ENCODE assay signal across 14 cellular contexts in genomic region chr1:206931709-206932108, GRCh38. TPM values are rescaled to one million over a fixed set of nuclear protein-coding genes. Genes with fewer than 3 reads are reported as not detected.
A peak's percentile ranks its signal among the peaks of the same experiment; 100 is the strongest.
DNase-seq lines count a peak whose midpoint lies in the region; ATAC-seq and TF ChIP-seq lines count a peak whose summit lies in the region.
"Had no signal": no experiment of that assay in that cellular context is flagged by ENCODE, and none has a peak within 500 bp of the region (broad histone marks: within the 10 kb centered on the region; RNA-seq: fewer than 3 reads in every experiment).

No MANE protein-coding gene starts in this region.

- H3K4me2 ChIP-seq in GM23338, result no peak overlapping the region

- no peaks in the 10 kb centered on the region for H3K36me3 Mint-ChIP-seq in CD8-positive, alpha-beta memory T cell
- H3K36me3 Mint-ChIP-seq in GM23338 (ENCODE audit: low read depth), result no peaks in the 10 kb centered on the region
- H3K36me3 Mint-ChIP-seq in activated naive CD8-positive, alpha-beta T cell treated with anti-CD3 and anti-CD28 coated beads, Interleukin-2, amount 10 ng/mL, durations not matched to agents 7 days and 5 days, result no peaks in the 10 kb centered on the region
- no peaks in the 10 kb centered on the region for H3K36me3 Mint-ChIP-seq in naive thymus-derived CD4-positive, alpha-beta T cell
- no peaks in the 10 kb centered on the region for H3K36me3 Mint-ChIP-seq in activated T-helper 1 cell treated with anti-CD3 and anti-CD28 coated beads, Interleukin-12 subunit alpha, Interleukin-12 subunit beta, Interleukin-2, Interleukin-4 antibody, amounts not matched to agents 30 ng/mL and 10 ng/mL and 1 ng/mL, durations not matched to agents 14 hours and 24 hours and 36 hours (ENCODE audit: low read depth)

- peak overlapping the region; percentile 25 to 98 (median 48) for H3K27ac Mint-ChIP-seq in CD8-positive, alpha-beta memory T cell
- no peak overlapping the region for H3K27ac Mint-ChIP-seq in GM23338
- H3K27ac Mint-ChIP-seq in activated naive CD8-positive, alpha-beta T cell treated with anti-CD3 and anti-CD28 coated beads, Interleukin-2, amount 10 ng/mL, durations not matched to agents 7 days and 5 days, result peak overlapping the region; percentile 78
- peak overlapping the region in 7 of 9 donors; percentile 62 to 94 (median 89) for H3K27ac Mint-ChIP-seq in naive thymus-derived CD4-positive, alpha-beta T cell
- H3K27ac Mint-ChIP-seq in activated T-helper 1 cell treated with anti-CD3 and anti-CD28 coated beads, Interleukin-12 subunit alpha, Interleukin-12 subunit beta, Interleukin-2, Interleukin-4 antibody, amounts not matched to agents 30 ng/mL and 10 ng/mL and 1 ng/mL, durations not matched to agents 14 hours and 24 hours and 36 hours, result no peak overlapping the region
- H3K27ac Mint-ChIP-seq: T-helper 2 cell treated with Interferon-gamma antibody and Interleukin-4, amounts not matched to agents 5 μg/mL and 100 μg/mL, for 36 hours had no signal

- H3K9me3 ChIP-seq in CD8-positive, alpha-beta memory T cell (ENCODE audit: low read length), result no peaks in the 10 kb centered on the region
- H3K9me3 ChIP-seq in naive thymus-derived CD4-positive, alpha-beta T cell (ENCODE audit: control insufficient read depth in 2 of 3, low read length in 3 of 3), result no peaks in the 10 kb centered on the region

- H3K4me1 ChIP-seq in CD8-positive, alpha-beta memory T cell (ENCODE audit: insufficient read depth, low read length), result peaks cover 33% of the 10 kb centered on the region
- H3K4me1 ChIP-seq in GM23338 (ENCODE audit: insufficient read depth), result no peaks in the 10 kb centered on the region
- H3K4me1 ChIP-seq in naive thymus-derived CD4-positive, alpha-beta T cell (ENCODE audit: control insufficient read depth in 2 of 2, insufficient read depth in 2 of 2, low read length in 2 of 2), result peaks cover 17 to 32% of the 10 kb centered on the region in 2 donors

- no peak overlapping the region for H3K4me3 Mint-ChIP-seq in CD8-positive, alpha-beta memory T cell
- H3K4me3 Mint-ChIP-seq in GM23338, result no peak overlapping the region
- no peak overlapping the region for H3K4me3 Mint-ChIP-seq in activated naive CD8-positive, alpha-beta T cell treated with anti-CD3 and anti-CD28 coated beads, Interleukin-2, amount 10 ng/mL, durations not matched to agents 7 days and 5 days
- H3K4me3 Mint-ChIP-seq in naive thymus-derived CD4-positive, alpha-beta T cell, result peak overlapping the region in 1 of 10 donors; percentile 57
- H3K4me3 Mint-ChIP-seq in activated T-helper 1 cell treated with anti-CD3 and anti-CD28 coated beads, Interleukin-12 subunit alpha, Interleukin-12 subunit beta, Interleukin-2, Interleukin-4 antibody, amounts not matched to agents 30 ng/mL and 10 ng/mL and 1 ng/mL, durations not matched to agents 14 hours and 24 hours and 36 hours, result no peak overlapping the region
- H3K4me3 Mint-ChIP-seq: T-helper 2 cell treated with Interferon-gamma antibody and Interleukin-4, amounts not matched to agents 5 μg/mL and 100 μg/mL, for 36 hours had no signal

- peaks cover 38 to 51% (median 47%) of the 10 kb centered on the region in 3 donors for H3K4me1 Mint-ChIP-seq in CD8-positive, alpha-beta memory T cell
- no peaks in the 10 kb centered on the region for H3K4me1 Mint-ChIP-seq in GM23338
- peaks cover 30% of the 10 kb centered on the region for H3K4me1 Mint-ChIP-seq in activated naive CD8-positive, alpha-beta T cell treated with anti-CD3 and anti-CD28 coated beads, Interleukin-2, amount 10 ng/mL, durations not matched to agents 7 days and 5 days
- H3K4me1 Mint-ChIP-seq in naive thymus-derived CD4-positive, alpha-beta T cell, result peaks cover 25 to 64% (median 53%) of the 10 kb centered on the region in 7 donors
- H3K4me1 Mint-ChIP-seq in activated T-helper 1 cell treated with anti-CD3 and anti-CD28 coated beads, Interleukin-12 subunit alpha, Interleukin-12 subunit beta, Interleukin-2, Interleukin-4 antibody, amounts not matched to agents 30 ng/mL and 10 ng/mL and 1 ng/mL, durations not matched to agents 14 hours and 24 hours and 36 hours (ENCODE audit: low read depth), result peaks cover 29% of the 10 kb centered on the region

- TF ChIP-seq CTCF in GM23338 (conservative IDR thresholded peaks at IDR 0.05; ENCODE audit: low read depth in 2 of 2), result peak in 1 of 2 experiments; percentile 31; a peak in 2 of 4 replicates

- H3K9me2 ChIP-seq in GM23338 (ENCODE audit: insufficient read depth), result no peaks in the 10 kb centered on the region

- no peak overlapping the region for H2AFZ ChIP-seq in GM23338

- DNase-seq in CD8-positive, alpha-beta memory T cell, result no peak
- peak; percentile 62 for DNase-seq in GM23338 (ENCODE audit: low spot score)
- DNase-seq in activated naive CD8-positive, alpha-beta T cell treated with anti-CD3 and anti-CD28 coated beads, Interleukin-2, amount 10 ng/mL, durations not matched to agents 7 days and 5 days, result no peak
- DNase-seq in naive thymus-derived CD4-positive, alpha-beta T cell, result no peak
- DNase-seq in DMS153 (lab: John Stamatoyannopoulos, UW), result no peak
- no peak for DNase-seq in activated T-helper 1 cell treated with anti-CD3 and anti-CD28 coated beads, Interleukin-12 subunit alpha, Interleukin-12 subunit beta, Interleukin-2, Interleukin-4 antibody, amounts not matched to agents 30 ng/mL and 10 ng/mL and 1 ng/mL, durations not matched to agents 14 hours and 24 hours and 36 hours (ENCODE audit: low spot score)
- DNase-seq in A172 (ENCODE audit: low spot score), result no peak
- DNase-seq: DMS79 treated with DMSO at 0.1 percent for 48 hours, NCI-H1694 treated with DMSO at 0.1 percent for 48 hours had no signal

- ATAC-seq in GM23338 (peak; percentile 70), esophagus mucosa (no peak)
- no peak for ATAC-seq in activated naive CD8-positive, alpha-beta T cell treated with anti-CD3 and anti-CD28 coated beads, Interleukin-2, amount 10 ng/mL, durations not matched to agents 7 days and 5 days (ENCODE audit: low read depth)
- no peak for ATAC-seq in naive thymus-derived CD4-positive, alpha-beta T cell

- no peak overlapping the region for H3K4me3 ChIP-seq in CD8-positive, alpha-beta memory T cell (ENCODE audit: low read length)
- H3K4me3 ChIP-seq in GM23338, result no peak overlapping the region
- no peak overlapping the region for H3K4me3 ChIP-seq in naive thymus-derived CD4-positive, alpha-beta T cell (ENCODE audit: low read length)

- CTCF ChIA-PET in CD8-positive, alpha-beta memory T cell (lab: Charles Lee), result interaction anchor here (0.7 to 10.0 kb wide), 12 partner anchors 10 to 205 kb away, joined by 3 to 138 read pairs (median 8); partner anchors contain the start of genes FCMR and IL20
- CTCF ChIA-PET in naive thymus-derived CD4-positive, alpha-beta T cell (lab: Charles Lee), result interaction anchor here (0.6 to 19.1 kb wide), 15 partner anchors 11 to 206 kb away, joined by 3 to 343 read pairs (median 5); partner anchors contain the start of gene FCMR

- H3K27ac ChIP-seq in CD8-positive, alpha-beta memory T cell (ENCODE audit: low read depth, low read length), result no peak overlapping the region
- no peak overlapping the region for H3K27ac ChIP-seq in GM23338 (ENCODE audit: low read depth)
- no peak overlapping the region for H3K27ac ChIP-seq in naive thymus-derived CD4-positive, alpha-beta T cell (ENCODE audit: low read depth, low read length)

- intact Hi-C loops in naive thymus-derived CD4-positive, alpha-beta T cell (cut with micrococcal nuclease), result loop anchor here in 1 of 2 donors (2.0 kb wide), 1 partner anchor 75 kb away; no protein-coding TSS in a partner anchor
- intact Hi-C loops in activated T-helper 1 cell treated with anti-CD3 and anti-CD28 coated beads, Interleukin-12 subunit alpha, Interleukin-12 subunit beta, Interleukin-2, Interleukin-4 antibody, amounts not matched to agents 30 ng/mL and 10 ng/mL and 1 ng/mL, durations not matched to agents 14 hours and 24 hours and 36 hours (cut with micrococcal nuclease), result no loop called here

- no peaks in the 10 kb centered on the region for H3K36me3 ChIP-seq in CD8-positive, alpha-beta memory T cell (ENCODE audit: insufficient read depth, low read length)
- no peaks in the 10 kb centered on the region for H3K36me3 ChIP-seq in GM23338 (ENCODE audit: insufficient read depth)
- H3K36me3 ChIP-seq in naive thymus-derived CD4-positive, alpha-beta T cell (ENCODE audit: control insufficient read depth in 2 of 3, insufficient read depth in 3 of 3, low read length in 3 of 3), result no peaks in the 10 kb centered on the region

- peaks cover 0 to 2% of the 10 kb centered on the region in 2 donors for H3K27me3 Mint-ChIP-seq in CD8-positive, alpha-beta memory T cell
- H3K27me3 Mint-ChIP-seq in GM23338 (ENCODE audit: insufficient read depth, low read depth, poor library complexity), result peaks cover 2% of the 10 kb centered on the region
- H3K27me3 Mint-ChIP-seq in activated naive CD8-positive, alpha-beta T cell treated with anti-CD3 and anti-CD28 coated beads, Interleukin-2, amount 10 ng/mL, durations not matched to agents 7 days and 5 days, result no peaks in the 10 kb centered on the region
- H3K27me3 Mint-ChIP-seq in naive thymus-derived CD4-positive, alpha-beta T cell, result peaks cover 0 to 2% (median 0%) of the 10 kb centered on the region in 5 donors
- no peaks in the 10 kb centered on the region for H3K27me3 Mint-ChIP-seq in activated T-helper 1 cell treated with anti-CD3 and anti-CD28 coated beads, Interleukin-12 subunit alpha, Interleukin-12 subunit beta, Interleukin-2, Interleukin-4 antibody, amounts not matched to agents 30 ng/mL and 10 ng/mL and 1 ng/mL, durations not matched to agents 14 hours and 24 hours and 36 hours (ENCODE audit: insufficient read depth)

- no peaks in the 10 kb centered on the region for H3F3A ChIP-seq in GM23338 (replicated peaks; ENCODE audit: low read depth)

- POLR2A ChIA-PET in CD8-positive, alpha-beta memory T cell (lab: Charles Lee), result interaction anchor here (2.1 kb wide), 1 partner anchor 9 kb away, joined by 8 read pairs; the partner anchor contains the start of gene FCMR
- POLR2A ChIA-PET in activated naive CD8-positive, alpha-beta T cell treated with anti-CD3 and anti-CD28 coated beads, Interleukin-2, amount 10 ng/mL, durations not matched to agents 7 days and 5 days (lab: Charles Lee), result interaction anchor here (1.7 kb wide), 1 partner anchor 10 kb away, joined by 5 read pairs; the partner anchor contains the start of gene FCMR
- POLR2A ChIA-PET in naive thymus-derived CD4-positive, alpha-beta T cell (lab: Charles Lee), result interaction anchor here (0.9 to 13.2 kb wide), 7 partner anchors 14 to 166 kb away, joined by 3 to 323 read pairs (median 3); partner anchors contain the start of genes FCMR and IL20

- H4K20me1 ChIP-seq in GM23338 (replicated peaks; ENCODE audit: insufficient read depth), result no peaks in the 10 kb centered on the region

- no peaks in the 10 kb centered on the region for H3K79me2 ChIP-seq in GM23338 (replicated peaks; ENCODE audit: insufficient read depth)

- H3K9me3 Mint-ChIP-seq in CD8-positive, alpha-beta memory T cell, result no peaks in the 10 kb centered on the region
- H3K9me3 Mint-ChIP-seq in GM23338, result no peaks in the 10 kb centered on the region
- H3K9me3 Mint-ChIP-seq in activated naive CD8-positive, alpha-beta T cell treated with anti-CD3 and anti-CD28 coated beads, Interleukin-2, amount 10 ng/mL, durations not matched to agents 7 days and 5 days, result no peaks in the 10 kb centered on the region
- H3K9me3 Mint-ChIP-seq in naive thymus-derived CD4-positive, alpha-beta T cell, result no peaks in the 10 kb centered on the region
- H3K9me3 Mint-ChIP-seq in activated T-helper 1 cell treated with anti-CD3 and anti-CD28 coated beads, Interleukin-12 subunit alpha, Interleukin-12 subunit beta, Interleukin-2, Interleukin-4 antibody, amounts not matched to agents 30 ng/mL and 10 ng/mL and 1 ng/mL, durations not matched to agents 14 hours and 24 hours and 36 hours, result no peaks in the 10 kb centered on the region
- H3K9me3 Mint-ChIP-seq: T-helper 2 cell treated with Interferon-gamma antibody and Interleukin-4, amounts not matched to agents 5 μg/mL and 100 μg/mL, for 36 hours had no signal

- no peaks in the 10 kb centered on the region for H3K27me3 ChIP-seq in CD8-positive, alpha-beta memory T cell (ENCODE audit: insufficient read depth, low read length, poor library complexity, severe bottlenecking)
- no peaks in the 10 kb centered on the region for H3K27me3 ChIP-seq in GM23338 (ENCODE audit: insufficient read depth)
- no peaks in the 10 kb centered on the region for H3K27me3 ChIP-seq in naive thymus-derived CD4-positive, alpha-beta T cell (ENCODE audit: control insufficient read depth in 2 of 2, insufficient read depth in 2 of 2, low read length in 2 of 2)

RNA-seq across cellular contexts. Expression of gene FCMR, which starts 10.0 kb away (rescaled TPM):
- 10 to 100 TPM; 75.1 to 75.6 TPM for total RNA-seq in CD8-positive, alpha-beta memory T cell
- 574 TPM for polyA plus RNA-seq in CD8-positive, alpha-beta memory T cell
- total RNA-seq in GM23338 (2014; rRNA removed; shearing (Covaris generic)), result not detected in 2 replicates
- polyA plus RNA-seq in GM23338 (2016; fragmentation: Nextera tagmentation; extraction: Ambion mirVana), result 0.43 and 0.84 TPM in 2 replicates
- 100 to 1,000 TPM; 145 to 159 TPM for total RNA-seq in activated naive CD8-positive, alpha-beta T cell treated with anti-CD3 and anti-CD28 coated beads, Interleukin-2, amount 10 ng/mL, durations not matched to agents 7 days and 5 days
- 100 to 1,000 TPM; 103 to 943 (median 312) TPM for total RNA-seq in naive thymus-derived CD4-positive, alpha-beta T cell
- polyA plus RNA-seq in naive thymus-derived CD4-positive, alpha-beta T cell, result 100 to 1,000 TPM; 803 to 998 TPM
- total RNA-seq in esophagus mucosa, result 2.9 TPM
- total RNA-seq in activated T-helper 1 cell treated with anti-CD3 and anti-CD28 coated beads, Interleukin-12 subunit alpha, Interleukin-12 subunit beta, Interleukin-2, Interleukin-4 antibody, amounts not matched to agents 30 ng/mL and 10 ng/mL and 1 ng/mL, durations not matched to agents 14 hours and 24 hours and 36 hours, result 24.5 and 27.9 TPM in 2 replicates
- 3.6 and 4.0 TPM in 2 replicates for total RNA-seq in A172 (2014; rRNA removed; shearing (Covaris generic))
- total RNA-seq: endothelial cell of umbilical vein had no signal
- polyA plus RNA-seq: endothelial cell of umbilical vein had no signal

RNA-seq across cellular contexts. Expression of gene PIGR, which starts 14.6 kb away (rescaled TPM):
- under 1 TPM; 0.04 to 0.33 TPM for total RNA-seq in CD8-positive, alpha-beta memory T cell
- not detected for polyA plus RNA-seq in CD8-positive, alpha-beta memory T cell
- total RNA-seq in GM23338 (2014; rRNA removed; shearing (Covaris generic)), result not detected in 2 replicates
- not detected in 2 replicates for polyA plus RNA-seq in GM23338 (2016; fragmentation: Nextera tagmentation; extraction: Ambion mirVana)
- total RNA-seq in activated naive CD8-positive, alpha-beta T cell treated with anti-CD3 and anti-CD28 coated beads, Interleukin-2, amount 10 ng/mL, durations not matched to agents 7 days and 5 days, result not detected
- not detected for total RNA-seq in naive thymus-derived CD4-positive, alpha-beta T cell
- polyA plus RNA-seq in naive thymus-derived CD4-positive, alpha-beta T cell, result not detected
- total RNA-seq in esophagus mucosa, result 35.4 TPM
- total RNA-seq in activated T-helper 1 cell treated with anti-CD3 and anti-CD28 coated beads, Interleukin-12 subunit alpha, Interleukin-12 subunit beta, Interleukin-2, Interleukin-4 antibody, amounts not matched to agents 30 ng/mL and 10 ng/mL and 1 ng/mL, durations not matched to agents 14 hours and 24 hours and 36 hours, result 0.07 TPM in 1 of 2 replicates, not detected in the other
- total RNA-seq in A172 (2014; rRNA removed; shearing (Covaris generic)), result not detected in 2 replicates
- total RNA-seq: endothelial cell of umbilical vein had no signal
- polyA plus RNA-seq: endothelial cell of umbilical vein had no signal

RNA-seq across cellular contexts. Expression of gene IL24, which starts 34.5 kb away (rescaled TPM):
- total RNA-seq in CD8-positive, alpha-beta memory T cell, result 1 to 10 TPM; 2.0 to 2.9 TPM
- 22.5 TPM for polyA plus RNA-seq in CD8-positive, alpha-beta memory T cell
- not detected in 2 replicates for total RNA-seq in GM23338 (2014; rRNA removed; shearing (Covaris generic))
- not detected in 2 replicates for polyA plus RNA-seq in GM23338 (2016; fragmentation: Nextera tagmentation; extraction: Ambion mirVana)
- not detected for total RNA-seq in activated naive CD8-positive, alpha-beta T cell treated with anti-CD3 and anti-CD28 coated beads, Interleukin-2, amount 10 ng/mL, durations not matched to agents 7 days and 5 days
- total RNA-seq in naive thymus-derived CD4-positive, alpha-beta T cell, result under 1 TPM in 1 of 5 experiments, not detected in 4; 0.51 TPM
- 10 to 100 TPM; 27.9 to 28.4 TPM for polyA plus RNA-seq in naive thymus-derived CD4-positive, alpha-beta T cell
- 0.12 TPM for total RNA-seq in esophagus mucosa
- 4.4 and 6.8 TPM in 2 replicates for total RNA-seq in activated T-helper 1 cell treated with anti-CD3 and anti-CD28 coated beads, Interleukin-12 subunit alpha, Interleukin-12 subunit beta, Interleukin-2, Interleukin-4 antibody, amounts not matched to agents 30 ng/mL and 10 ng/mL and 1 ng/mL, durations not matched to agents 14 hours and 24 hours and 36 hours
- total RNA-seq in A172 (2014; rRNA removed; shearing (Covaris generic)), result not detected in 2 replicates
- total RNA-seq: aorta, endothelial cell of umbilical vein, skeletal muscle tissue had no signal
- polyA plus RNA-seq: aorta, endothelial cell of umbilical vein had no signal

RNA-seq across cellular contexts. Expression of gene FCAMR, which starts 38.6 kb away (rescaled TPM):
- not detected for total RNA-seq in CD8-positive, alpha-beta memory T cell
- not detected for polyA plus RNA-seq in CD8-positive, alpha-beta memory T cell
- not detected in 2 replicates for total RNA-seq in GM23338 (2014; rRNA removed; shearing (Covaris generic))
- not detected in 2 replicates for polyA plus RNA-seq in GM23338 (2016; fragmentation: Nextera tagmentation; extraction: Ambion mirVana)
- total RNA-seq in activated naive CD8-positive, alpha-beta T cell treated with anti-CD3 and anti-CD28 coated beads, Interleukin-2, amount 10 ng/mL, durations not matched to agents 7 days and 5 days, result under 1 TPM in 1 of 2 experiments, not detected in 1; 0.22 TPM
- total RNA-seq in naive thymus-derived CD4-positive, alpha-beta T cell, result not detected
- not detected for polyA plus RNA-seq in naive thymus-derived CD4-positive, alpha-beta T cell
- 0.08 TPM for total RNA-seq in esophagus mucosa
- total RNA-seq in activated T-helper 1 cell treated with anti-CD3 and anti-CD28 coated beads, Interleukin-12 subunit alpha, Interleukin-12 subunit beta, Interleukin-2, Interleukin-4 antibody, amounts not matched to agents 30 ng/mL and 10 ng/mL and 1 ng/mL, durations not matched to agents 14 hours and 24 hours and 36 hours, result not detected in 2 replicates
- total RNA-seq in A172 (2014; rRNA removed; shearing (Covaris generic)), result not detected in 2 replicates
- total RNA-seq: aorta, endothelial cell of umbilical vein, skeletal muscle tissue had no signal
- polyA plus RNA-seq: aorta, endothelial cell of umbilical vein had no signal

Comparison
In these comparisons a context has a peak if more than half of its experiments do, and no peak if none do; other contexts are left out.
1. H3K27ac Mint-ChIP-seq: peak in CD8-positive, alpha-beta memory T cell (8 of 8), activated naive CD8-positive, alpha-beta T cell treated with anti-CD3 and anti-CD28 coated beads, Interleukin-2, amount 10 ng/mL, durations not matched to agents 7 days and 5 days (single experiment) and naive thymus-derived CD4-positive, alpha-beta T cell (7 of 9); none in GM23338 (single experiment) and activated T-helper 1 cell treated with anti-CD3 and anti-CD28 coated beads, Interleukin-12 subunit alpha, Interleukin-12 subunit beta, Interleukin-2, Interleukin-4 antibody, amounts not matched to agents 30 ng/mL and 10 ng/mL and 1 ng/mL, durations not matched to agents 14 hours and 24 hours and 36 hours (single experiment).
2. RNA of gene PIGR, which starts 14.6 kb away (total RNA-seq): 35.4 TPM in esophagus mucosa (single experiment); 0.04 to 0.33 TPM in CD8-positive, alpha-beta memory T cell, 0.07 TPM in activated T-helper 1 cell treated with anti-CD3 and anti-CD28 coated beads, Interleukin-12 subunit alpha, Interleukin-12 subunit beta, Interleukin-2, Interleukin-4 antibody, amounts not matched to agents 30 ng/mL and 10 ng/mL and 1 ng/mL, durations not matched to agents 14 hours and 24 hours and 36 hours, not detected in naive thymus-derived CD4-positive, alpha-beta T cell, not detected in GM23338, not detected in activated naive CD8-positive, alpha-beta T cell treated with anti-CD3 and anti-CD28 coated beads, Interleukin-2, amount 10 ng/mL, durations not matched to agents 7 days and 5 days and not detected in A172; every median in the first group is over 10 times any median in the second.